In genomic region chr5:136802382-136802781, GRCh38 we compare ENCODE assay signal across 9 cellular contexts.
DNase-seq lines count a peak whose midpoint lies in the region.
"Had no signal": no experiment of that assay in that cellular context is flagged by ENCODE, and none has a peak within 500 bp of the region (broad histone marks: within the 10 kb centered on the region; RNA-seq: fewer than 3 reads in every experiment).

No MANE protein-coding gene starts in this region.

- DNase-seq in NCI-H748 (lab: John Stamatoyannopoulos, UW; ENCODE audit: unreplicated experiment) (peak; percentile 3), NCI-H748 treated with DMSO at 0.1 percent for 48 hours (lab: John Stamatoyannopoulos, UW) (no peak), NCI-H774 (lab: John Stamatoyannopoulos, UW) (peak; percentile 25), fibroblast of peridontal ligament (ENCODE audit: extremely low read depth) (peak; percentile 54), stromal cell of bone marrow (ENCODE audit: low read depth) (peak; percentile 21), AML-193 (lab: John Stamatoyannopoulos, UW) (no peak)
- no peak for DNase-seq in stimulated activated CD4-positive, alpha-beta T cell treated with anti-CD3 and anti-CD28 coated beads, Interleukin-2, amount 100 ng/mL, for 24 hours
- no peak for DNase-seq in activated naive CD4-positive, alpha-beta T cell treated with Interleukin-2 at 50 U/mL for 16 hours
- DNase-seq: activated CD4-positive, alpha-beta T cell treated with anti-CD3 and anti-CD28 coated beads, Interleukin-2, amount 10 ng/mL, durations not matched to agents 24 days and 14 days had no signal

Comparison
In these comparisons a context has a peak if more than half of its experiments do, and no peak if none do; other contexts are left out.
1. DNase-seq: peak in NCI-H748 (single experiment), NCI-H774 (single experiment), fibroblast of peridontal ligament (single experiment) and stromal cell of bone marrow (single experiment); none in NCI-H748 treated with DMSO at 0.1 percent for 48 hours (single experiment), AML-193 (0 of 2), stimulated activated CD4-positive, alpha-beta T cell treated with anti-CD3 and anti-CD28 coated beads, Interleukin-2, amount 100 ng/mL, for 24 hours (0 of 2) and activated naive CD4-positive, alpha-beta T cell treated with Interleukin-2 at 50 U/mL for 16 hours (single experiment).